ENCODE assay signal across 8 cellular contexts in genomic region chr13:31982540-31982939, GRCh38. TPM values are rescaled to one million over a fixed set of nuclear protein-coding genes. Genes with fewer than 3 reads are reported as not detected.
DNase-seq lines count a peak whose midpoint lies in the region; ATAC-seq, FAIRE-seq and TF ChIP-seq lines count a peak whose summit lies in the region.

No MANE protein-coding gene starts in this region.

- no peaks in the 10 kb centered on the region for H3K9me3 ChIP-seq in pancreas

- no peaks in the 10 kb centered on the region for H3K27me3 ChIP-seq in pancreas

- ATAC-seq in pancreas (peak; percentile 82 to 96 (median 87)), HG02588 (IDR thresholded peaks at IDR 0.05; ENCODE audit: unreplicated experiment) (no peak), HG03025 (IDR thresholded peaks at IDR 0.05; ENCODE audit: low FRiP score, unreplicated experiment) (no peak)

- H3K4me3 ChIP-seq in choroid plexus epithelial cell (ENCODE audit: low read depth, low read length) (no peak overlapping the region), pancreas (no peak overlapping the region)

- DNase-seq in H4 (ENCODE audit: low spot score), result peak; percentile 96
- DNase-seq in NCI-H774 (lab: John Stamatoyannopoulos, UW), result peak; percentile 74
- DNase-seq in choroid plexus epithelial cell (ENCODE audit: low read depth), result peak; percentile 98
- peak; percentile 48 to 82 (median 72) for DNase-seq in pancreas
- DNase-seq in OCI-M2 (lab: John Stamatoyannopoulos, UW; ENCODE audit: unreplicated experiment), result no peak
- no peak for DNase-seq in cortex of kidney (lab: John Stamatoyannopoulos, UW)

- H3K36me3 ChIP-seq in pancreas, result no peaks in the 10 kb centered on the region

- H3K27ac ChIP-seq in pancreas, result no peak overlapping the region

- intact Hi-C loops in pancreas (cut with DNase I), result loop anchor here in 1 of 3 donors (10.0 kb wide), 1 partner anchor 68 kb away; no protein-coding TSS in a partner anchor

- TF ChIP-seq CTCF in choroid plexus epithelial cell (conservative IDR thresholded peaks at IDR 0.05; ENCODE audit: low read depth, low read length), result no peak
- TF ChIP-seq CTCF in pancreas (IDR thresholded peaks at IDR 0.05), result no peak

- 47 to 52% methylated on average over 5 of the region's 5 CpGs for WGBS in pancreas, 2 donors

- FAIRE-seq in pancreas (lab: Jason Lieb, UNC), result no peak

- peaks cover 0 to 14% (median 8%) of the 10 kb centered on the region in 3 donors for H3K4me1 ChIP-seq in pancreas

RNA-seq across cellular contexts. Expression of gene FRY, which starts 49.0 kb away (rescaled TPM):
- total RNA-seq in H4 (2014; rRNA removed; shearing (Covaris generic)), result 3.5 and 16.8 TPM in 2 replicates
- total RNA-seq in pancreas, result 10 to 100 TPM; 17.3 to 27.9 (median 22.1) TPM
- 10 to 100 TPM in 1 of 2 donors, 1 to 10 TPM in 1; 5.6 to 11.4 TPM for polyA plus RNA-seq in pancreas

Comparison
In these comparisons a context has a peak if more than half of its experiments do, and no peak if none do; other contexts are left out.
1. DNase-seq: peak in H4 (single experiment), NCI-H774 (single experiment), choroid plexus epithelial cell (single experiment) and pancreas (6 of 6); none in OCI-M2 (single experiment) and cortex of kidney (single experiment).
2. ATAC-seq: peak in pancreas (4 of 4); none in HG02588 (single experiment) and HG03025 (single experiment).